In genomic region chr7:28815369-28815927, GRCh38 we compare ENCODE assay signal across 10 cellular contexts.
DNase-seq lines count a peak whose midpoint lies in the region; ATAC-seq and TF ChIP-seq lines count a peak whose summit lies in the region.
"Had no signal": no experiment of that assay in that cellular context is flagged by ENCODE, and none has a peak within 500 bp of the region (broad histone marks: within the 10 kb centered on the region; RNA-seq: fewer than 3 reads in every experiment).

No MANE protein-coding gene starts in this region.

- H3K9ac ChIP-seq in OCI-LY3 (ENCODE audit: low read length) = peak overlapping the region; percentile 53
- no peak overlapping the region for H3K9ac ChIP-seq in SK-N-SH

- no peaks in the 10 kb centered on the region for H3K9me3 ChIP-seq in OCI-LY3 (ENCODE audit: insufficient read depth, low read length)
- H3K9me3 ChIP-seq in SK-N-SH = no peaks in the 10 kb centered on the region

- TF ChIP-seq RAD21 in SK-N-SH (IDR thresholded peaks at IDR 0.05; ENCODE audit: low read length) = no peak

- peak overlapping the region; percentile 72 for H3K4me2 ChIP-seq in OCI-LY3 (ENCODE audit: low read length)
- H3K4me2 ChIP-seq in SK-N-SH = no peak overlapping the region

- peaks cover 43% of the 10 kb centered on the region for H3K4me1 ChIP-seq in OCI-LY3 (ENCODE audit: low read length)
- H3K4me1 ChIP-seq in SK-N-SH (ENCODE audit: control insufficient read depth in 1 of 2, insufficient read depth in 2 of 2, low read depth in 1 of 2, low read length in 1 of 2) = peaks cover 0 to 8% of the 10 kb centered on the region in 2 experiments; a peak in 1 of 4 replicates

- H3K27me3 ChIP-seq in OCI-LY3 (ENCODE audit: low read depth, low read length) = no peaks in the 10 kb centered on the region
- no peaks in the 10 kb centered on the region for H3K27me3 ChIP-seq in SK-N-SH (ENCODE audit: insufficient read depth)

- POLR2A ChIA-PET in SK-N-SH (lab: Yijun Ruan, JAX) = no interaction called here

- DNase-seq in kidney tubule cell (ENCODE audit: low spot score) = no peak
- DNase-seq in cerebellar cortex (ENCODE audit: low spot score) = no peak
- DNase-seq in amygdala (lab: John Stamatoyannopoulos, UW) = no peak
- no peak for DNase-seq in SK-N-SH
- DNase-seq: activated T-cell treated with anti-CD3 and anti-CD28 coated beads, Interleukin-2, amount 50 U/mL, for 24 hours; hypothalamus had no signal

- no peak for TF ChIP-seq EP300 in SK-N-SH (IDR thresholded peaks at IDR 0.05; ENCODE audit: borderline replicate concordance in 1 of 2, low read depth in 1 of 2, low read length in 1 of 2)

- CTCF ChIA-PET in SK-N-SH (lab: Yijun Ruan, JAX) = interaction anchor here (1.4 kb wide), 1 partner anchor 516 kb away, joined by 3 read pairs; no protein-coding TSS in a partner anchor

- no peaks in the 10 kb centered on the region for H3K79me2 ChIP-seq in OCI-LY3 (ENCODE audit: low read length)
- no peaks in the 10 kb centered on the region for H3K79me2 ChIP-seq in SK-N-SH (ENCODE audit: insufficient read depth)

- H3K4me3 ChIP-seq in GM08714 (ENCODE audit: low read length) (peak overlapping the region; percentile 66; the same call in 1 of the 2 replicates), OCI-LY3 (ENCODE audit: low read length) (peak overlapping the region; percentile 48), SK-N-SH (ENCODE audit: low read depth in 2 of 2, low read length in 1 of 2) (no peak overlapping the region)

- no peaks in the 10 kb centered on the region for H4K20me1 ChIP-seq in OCI-LY3 (ENCODE audit: insufficient read depth, low read length)
- H4K20me1 ChIP-seq in SK-N-SH (ENCODE audit: insufficient read depth) = no peaks in the 10 kb centered on the region

- H3K9me2 ChIP-seq in SK-N-SH = no peaks in the 10 kb centered on the region

- peak overlapping the region; percentile 15; the same call in 1 of the 2 replicates for H2AFZ ChIP-seq in OCI-LY3 (ENCODE audit: low read depth, low read length)
- H2AFZ ChIP-seq in SK-N-SH (ENCODE audit: low read depth) = no peak overlapping the region

- 92% methylated on average over 1 of the region's 1 CpG for WGBS in SK-N-SH (ENCODE audit: low lambda C conversion rate)

- H3K36me3 ChIP-seq in OCI-LY3 (replicated peaks; ENCODE audit: low read depth, low read length) (no peaks in the 10 kb centered on the region), SK-N-SH (replicated peaks in 1 of 2; ENCODE audit: control insufficient read depth in 1 of 2, insufficient read depth in 2 of 2, low read length in 1 of 2) (peaks cover 3 to 5% of the 10 kb centered on the region in 2 experiments)

- TF ChIP-seq CTCF in OCI-LY3 (IDR thresholded peaks at IDR 0.05; ENCODE audit: low read depth, low read length) (no peak), SK-N-SH (IDR thresholded peaks at IDR 0.05) (no peak)

- peak; percentile 3 for ATAC-seq in GM19468 (IDR thresholded peaks at IDR 0.05; ENCODE audit: extremely low read depth, unreplicated experiment)
- ATAC-seq in HG03039 (IDR thresholded peaks at IDR 0.05; ENCODE audit: unreplicated experiment) = peak; percentile 26

- peak overlapping the region; percentile 87 for H3K27ac ChIP-seq in OCI-LY3 (ENCODE audit: low read length)
- H3K27ac ChIP-seq in SK-N-SH (ENCODE audit: low read depth in 2 of 2, low read length in 1 of 2) = no peak overlapping the region

- no peaks in the 10 kb centered on the region for H3F3A ChIP-seq in SK-N-SH (replicated peaks; ENCODE audit: insufficient read depth)

TF ChIP-seq in SK-N-SH, 30 proteins besides CTCF, POLR2A, EP300 and RAD21:
- no peak for TF ChIP-seq FOXJ3 (CRISPR knock-in tag; IDR thresholded peaks at IDR 0.05)
- TF ChIP-seq ELF1 (IDR thresholded peaks at IDR 0.05) = no peak
- TF ChIP-seq NFIC (IDR thresholded peaks at IDR 0.05; ENCODE audit: borderline replicate concordance) = no peak

Comparison
In these comparisons a context has a peak if more than half of its experiments do, and no peak if none do; other contexts are left out.
1. H3K4me3 ChIP-seq: peak in GM08714 (single experiment) and OCI-LY3 (single experiment); none in SK-N-SH (0 of 2).